Comparison of ENCODE assay signal across 10 cellular contexts in genomic region chr2:8472545-8473361, GRCh38.
A peak's percentile ranks its signal among the peaks of the same experiment; 100 is the strongest.
DNase-seq lines count a peak whose midpoint lies in the region; ATAC-seq and TF ChIP-seq lines count a peak whose summit lies in the region.
"Had no signal": no experiment of that assay in that cellular context is flagged by ENCODE, and none has a peak within 500 bp of the region (broad histone marks: within the 10 kb centered on the region; RNA-seq: fewer than 3 reads in every experiment).

No MANE protein-coding gene starts in this region.

- no peaks in the 10 kb centered on the region for H3K9me3 Mint-ChIP-seq in natural killer cell treated with Interleukin-12 subunit alpha and Interleukin-12 subunit beta and Interleukin-15 and Interleukin-18, amount 100 ng/mL, for 72 hours

- CTCF ChIA-PET in OCI-LY7 (lab: Charles Lee; ENCODE audit: unreplicated experiment), result interaction anchor here (0.5 to 1.8 kb wide), 2 partner anchors 47 to 181 kb away, joined by 3 to 5 read pairs; no protein-coding TSS in a partner anchor

- H3K9me3 ChIP-seq in OCI-LY7 (ENCODE audit: low read length), result no peaks in the 10 kb centered on the region
- H3K9me3 ChIP-seq: body of pancreas had no signal

- 0 out of 2 replicates have a peak, but pooled peaks cover 2% of the 10 kb centered on the region for H3K36me3 ChIP-seq in OCI-LY7 (ENCODE audit: insufficient read depth, low read length)

- H3K9me2 ChIP-seq in OCI-LY7 (ENCODE audit: insufficient read depth, low read length), result no peaks in the 10 kb centered on the region

- no peaks in the 10 kb centered on the region for H3K79me2 ChIP-seq in OCI-LY7 (ENCODE audit: insufficient read depth, low read depth, low read length)

- H3K4me2 ChIP-seq in OCI-LY7 (ENCODE audit: low read length), result peak overlapping the region; percentile 65

- TF ChIP-seq CTCF in OCI-LY7 (conservative IDR thresholded peaks at IDR 0.05; ENCODE audit: low read length), result no peak

- peaks cover 81 to 82% of the 10 kb centered on the region in 2 donors for H3K4me1 Mint-ChIP-seq in natural killer cell treated with Interleukin-12 subunit alpha and Interleukin-12 subunit beta and Interleukin-15 and Interleukin-18, amount 100 ng/mL, for 72 hours (ENCODE audit: low read depth in 2 of 2)

- peak overlapping the region; percentile 42 for H3K4me3 ChIP-seq in OCI-LY7 (ENCODE audit: low read depth, low read length, poor library complexity, severe bottlenecking)
- H3K4me3 ChIP-seq: body of pancreas had no signal

- peaks cover 9% of the 10 kb centered on the region for H3K36me3 Mint-ChIP-seq in natural killer cell treated with Interleukin-12 subunit alpha and Interleukin-12 subunit beta and Interleukin-15 and Interleukin-18, amount 100 ng/mL, for 72 hours

- H2AFZ ChIP-seq in OCI-LY7 (ENCODE audit: low read length), result peak overlapping the region; percentile 36; the same call in 1 of the 2 replicates

- no peaks in the 10 kb centered on the region for H3K27me3 Mint-ChIP-seq in natural killer cell treated with Interleukin-12 subunit alpha and Interleukin-12 subunit beta and Interleukin-15 and Interleukin-18, amount 100 ng/mL, for 72 hours

- ATAC-seq in GM19025 (IDR thresholded peaks at IDR 0.05; ENCODE audit: low read depth, unreplicated experiment) (peak; percentile 28), HG02798 (IDR thresholded peaks at IDR 0.05; ENCODE audit: poor library complexity, unreplicated experiment) (peak; percentile 48), esophagus mucosa (no peak)
- peak; percentile 82 to 84 for ATAC-seq in natural killer cell treated with Interleukin-12 subunit alpha and Interleukin-12 subunit beta and Interleukin-15 and Interleukin-18, amount 100 ng/mL, for 72 hours
- ATAC-seq: body of pancreas had no signal

- H3K4me1 ChIP-seq in OCI-LY7 (ENCODE audit: insufficient read depth, low read length, poor library complexity, severe bottlenecking), result peaks cover 81% of the 10 kb centered on the region

- H4K20me1 ChIP-seq in OCI-LY7 (ENCODE audit: insufficient read depth, low read length), result no peaks in the 10 kb centered on the region

- DNase-seq in OCI-LY7 (ENCODE audit: low spot score) (peak; percentile 79), NCI-H1105 treated with DMSO at 0.1 percent for 48 hours (lab: John Stamatoyannopoulos, UW) (no peak), HPDE6-E6E7 (ENCODE audit: extremely low spot score) (no peak), T1000 (lab: John Stamatoyannopoulos, UW) (no peak)
- peak; percentile 67 for DNase-seq in natural killer cell treated with Interleukin-12 subunit alpha and Interleukin-12 subunit beta and Interleukin-15 and Interleukin-18, amount 100 ng/mL, for 72 hours (ENCODE audit: low spot score)
- DNase-seq: stimulated activated CD4-positive, alpha-beta T cell treated with anti-CD3 and anti-CD28 coated beads, Interleukin-12 subunit alpha, Interleukin-12 subunit beta, amount 100 ng/mL, for 4 hours had no signal

- no TSS peak for BruUV-seq in OCI-LY7 (replicated peaks; lab: Mats Ljungman, UMichigan)

- H3K27ac ChIP-seq in OCI-LY7 (ENCODE audit: low read depth, low read length, poor library complexity, severe bottlenecking), result peak overlapping the region; percentile 97

- peak overlapping the region; percentile 84 for H3K27ac Mint-ChIP-seq in natural killer cell treated with Interleukin-12 subunit alpha and Interleukin-12 subunit beta and Interleukin-15 and Interleukin-18, amount 100 ng/mL, for 72 hours

- POLR2A ChIA-PET in OCI-LY7 (lab: Charles Lee), result interaction anchor here (0.6 to 6.1 kb wide), 11 partner anchors 9 to 1659 kb away, joined by 3 to 67 read pairs (median 4); partner anchors contain the start of gene ID2

- intact Hi-C loops in OCI-LY7 (cut with micrococcal nuclease; ENCODE audit: unreplicated experiment), result loop anchor here (2.0 kb wide), 1 partner anchor 30 kb away; no protein-coding TSS in a partner anchor

- peak overlapping the region; percentile 72 for H3K4me3 Mint-ChIP-seq in natural killer cell treated with Interleukin-12 subunit alpha and Interleukin-12 subunit beta and Interleukin-15 and Interleukin-18, amount 100 ng/mL, for 72 hours

Comparison
In these comparisons a context has a peak if more than half of its experiments do, and no peak if none do; other contexts are left out.
1. DNase-seq: peak in OCI-LY7 (single experiment) and natural killer cell treated with Interleukin-12 subunit alpha and Interleukin-12 subunit beta and Interleukin-15 and Interleukin-18, amount 100 ng/mL, for 72 hours (single experiment); none in NCI-H1105 treated with DMSO at 0.1 percent for 48 hours (single experiment), HPDE6-E6E7 (single experiment) and T1000 (single experiment).